ENCODE assay signal across 8 cellular contexts in the genomic region with DNA sequence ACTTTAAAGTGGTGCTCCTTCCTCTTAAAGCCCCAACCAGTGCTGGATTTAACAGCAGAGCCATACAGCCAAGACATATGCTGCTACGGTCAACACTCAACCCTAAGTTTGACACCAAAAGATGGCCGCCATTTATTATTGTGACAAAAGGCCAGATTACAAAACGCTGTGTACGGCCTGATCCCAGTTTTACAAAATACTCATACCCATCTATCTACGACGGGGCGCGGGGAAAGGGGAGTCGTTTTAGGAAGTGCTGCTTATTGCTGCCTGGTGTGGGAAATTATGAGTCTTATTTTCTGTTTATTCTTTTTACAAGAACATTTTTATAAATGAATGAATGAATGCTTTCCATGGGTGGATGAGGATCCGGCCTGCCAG. TPM values are rescaled to one million over a fixed set of nuclear protein-coding genes. Genes with fewer than 3 reads are reported as not detected.
A peak's percentile ranks its signal among the peaks of the same experiment; 100 is the strongest.
DNase-seq lines count a peak whose midpoint lies in the region; ATAC-seq and TF ChIP-seq lines count a peak whose summit lies in the region.

No MANE protein-coding gene starts in this region.

- no peak for TF ChIP-seq CTCF in right atrium auricular region (IDR thresholded peaks at IDR 0.05)
- no peak for TF ChIP-seq CTCF in smooth muscle cell (IDR thresholded peaks at IDR 0.05; ENCODE audit: borderline replicate concordance, insufficient read depth, poor library complexity, severe bottlenecking)

- peaks cover 0 to 15% of the 10 kb centered on the region in 2 donors for H3K4me1 ChIP-seq in right atrium auricular region
- H3K4me1 ChIP-seq in smooth muscle cell (ENCODE audit: low read depth), result peaks cover 9% of the 10 kb centered on the region

- peak overlapping the region; percentile 98 for H3K4me2 ChIP-seq in smooth muscle cell

- H3K27me3 ChIP-seq in right atrium auricular region, result no peaks in the 10 kb centered on the region
- H3K27me3 ChIP-seq in smooth muscle cell (ENCODE audit: low read depth), result peaks cover 5% of the 10 kb centered on the region

- H3K36me3 Mint-ChIP-seq in T-helper 1 cell treated with Interleukin-12 subunit alpha and Interleukin-12 subunit beta and Interleukin-4 antibody, amounts not matched to agents 30 μg/mL and 1 μg/mL, for 36 hours (ENCODE audit: low read depth), result peaks cover 11% of the 10 kb centered on the region

- no peaks in the 10 kb centered on the region for H3K9me3 ChIP-seq in right atrium auricular region
- H3K9me3 ChIP-seq in smooth muscle cell (replicated peaks; ENCODE audit: low read depth), result no peaks in the 10 kb centered on the region

- peak overlapping the region; percentile 64 for H2AFZ ChIP-seq in smooth muscle cell (ENCODE audit: low read depth)

- peaks cover 5% of the 10 kb centered on the region for H3K27me3 Mint-ChIP-seq in T-helper 1 cell treated with Interleukin-12 subunit alpha and Interleukin-12 subunit beta and Interleukin-4 antibody, amounts not matched to agents 30 μg/mL and 1 μg/mL, for 36 hours (ENCODE audit: low read depth)

- no peak for DNase-seq in right atrium auricular region (ENCODE audit: low spot score)
- no peak for DNase-seq in Right ventricle myocardium superior
- peak; percentile 12 for DNase-seq in germinal center (ENCODE audit: low spot score)
- no peak for DNase-seq in smooth muscle cell (lab: John Stamatoyannopoulos, UW; ENCODE audit: unreplicated experiment)
- DNase-seq in NCI-H1694 (lab: John Stamatoyannopoulos, UW), result no peak

- H3K79me2 ChIP-seq in smooth muscle cell (ENCODE audit: low read depth), result no peaks in the 10 kb centered on the region

- 41% methylated on average over 10 of the region's 10 CpGs for WGBS in smooth muscle cell (ENCODE audit: low lambda C conversion rate)

- ATAC-seq in Right ventricle myocardium superior (ENCODE audit: poor library complexity) (no peak), HG03139 (IDR thresholded peaks at IDR 0.05; ENCODE audit: unreplicated experiment) (no peak), HG03097 (IDR thresholded peaks at IDR 0.05; ENCODE audit: low FRiP score, unreplicated experiment) (no peak)

- intact Hi-C loops in Right ventricle myocardium superior (cut with DNase I), result loop anchor here (10.0 kb wide), 1 partner anchor 292 kb away; no protein-coding TSS in a partner anchor

- H3K4me1 Mint-ChIP-seq in T-helper 1 cell treated with Interleukin-12 subunit alpha and Interleukin-12 subunit beta and Interleukin-4 antibody, amounts not matched to agents 30 μg/mL and 1 μg/mL, for 36 hours (ENCODE audit: low read depth), result peaks cover 24% of the 10 kb centered on the region

- no peaks in the 10 kb centered on the region for H4K20me1 ChIP-seq in smooth muscle cell (ENCODE audit: low read depth)

- no peaks in the 10 kb centered on the region for H3F3A ChIP-seq in smooth muscle cell (ENCODE audit: low read depth)

- H3K9ac ChIP-seq in smooth muscle cell (ENCODE audit: low read depth), result peak overlapping the region; percentile 40

- no peaks in the 10 kb centered on the region for H3K9me3 Mint-ChIP-seq in T-helper 1 cell treated with Interleukin-12 subunit alpha and Interleukin-12 subunit beta and Interleukin-4 antibody, amounts not matched to agents 30 μg/mL and 1 μg/mL, for 36 hours

- H3K27ac ChIP-seq in right atrium auricular region (peak overlapping the region; percentile 84), smooth muscle cell (ENCODE audit: low read depth) (no peak overlapping the region)

- H3K4me3 Mint-ChIP-seq in T-helper 1 cell treated with Interleukin-12 subunit alpha and Interleukin-12 subunit beta and Interleukin-4 antibody, amounts not matched to agents 30 μg/mL and 1 μg/mL, for 36 hours, result peak overlapping the region; percentile 95

- H3K27ac Mint-ChIP-seq in T-helper 1 cell treated with Interleukin-12 subunit alpha and Interleukin-12 subunit beta and Interleukin-4 antibody, amounts not matched to agents 30 μg/mL and 1 μg/mL, for 36 hours, result peak overlapping the region; percentile 98

- H3K4me3 ChIP-seq in right atrium auricular region (peak overlapping the region; percentile 74 to 82), smooth muscle cell (peak overlapping the region; percentile 78)

- H3K36me3 ChIP-seq in right atrium auricular region, result no peaks in the 10 kb centered on the region
- H3K36me3 ChIP-seq in smooth muscle cell (ENCODE audit: low read depth), result no peaks in the 10 kb centered on the region

RNA-seq across cellular contexts. Expression of gene IDNK, which starts 0.5 kb away (rescaled TPM):
- total RNA-seq in right atrium auricular region (1 to 10 TPM; 2.8 to 3.9 TPM), Right ventricle myocardium superior (4.9 TPM), smooth muscle cell (0.40 and 1.1 TPM in 2 replicates)
- polyA plus RNA-seq in smooth muscle cell, result 2.1 and 4.4 TPM in 2 replicates
